Comparison of ENCODE assay signal across 9 cellular contexts in genomic region chr7:143385891-143386781, GRCh38. TPM values are rescaled to one million over a fixed set of nuclear protein-coding genes. Genes with fewer than 3 reads are reported as not detected.
DNase-seq lines count a peak whose midpoint lies in the region; ATAC-seq and TF ChIP-seq lines count a peak whose summit lies in the region.
"Had no signal": no experiment of that assay in that cellular context is flagged by ENCODE, and none has a peak within 500 bp of the region (broad histone marks: within the 10 kb centered on the region; RNA-seq: fewer than 3 reads in every experiment).

No MANE protein-coding gene starts in this region.

- H3K9me3 Mint-ChIP-seq in MCF 10A (ENCODE audit: unreplicated experiment) = no peaks in the 10 kb centered on the region
- H3K9me3 Mint-ChIP-seq in activated T-helper 17 cell treated with anti-CD3 and anti-CD28 coated beads, Interleukin-2, amount 50 U/mL, for 72 hours = no peaks in the 10 kb centered on the region

- ATAC-seq in activated T-helper 17 cell treated with anti-CD3 and anti-CD28 coated beads, Interleukin-2, amount 50 U/mL, for 72 hours (replicated peaks) = peak; percentile 40
- ATAC-seq in left lung = no peak
- ATAC-seq in GM18517 (IDR thresholded peaks at IDR 0.05; ENCODE audit: unreplicated experiment) = no peak
- no peak for ATAC-seq in GM19351 (IDR thresholded peaks at IDR 0.05; ENCODE audit: unreplicated experiment)

- TF ChIP-seq CTCF in breast epithelium (IDR thresholded peaks at IDR 0.05) (no peak), MCF 10A (IDR thresholded peaks at IDR 0.05; ENCODE audit: unreplicated experiment) (no peak), left lung (IDR thresholded peaks at IDR 0.05) (no peak)

- intact Hi-C loops in breast epithelium (cut with DNase I; ENCODE audit: low total_unique reads) (no loop called here), MCF 10A (cut with micrococcal nuclease) (no loop called here), left lung (cut with DNase I) (no loop called here)

- POLR2A ChIA-PET in MCF 10A (lab: Yijun Ruan, JAX) = no interaction called here

- H3K27ac ChIP-seq in breast epithelium (peak overlapping the region; percentile 98 to 100), left lung (peak overlapping the region in 1 of 2 donors; percentile 97)
- H3K27ac ChIP-seq: SK-N-MC had no signal

- no peak overlapping the region for H3K4me3 Mint-ChIP-seq in MCF 10A (ENCODE audit: unreplicated experiment)
- no peak overlapping the region for H3K4me3 Mint-ChIP-seq in activated T-helper 17 cell treated with anti-CD3 and anti-CD28 coated beads, Interleukin-2, amount 50 U/mL, for 72 hours

- H3K27me3 Mint-ChIP-seq in MCF 10A (ENCODE audit: insufficient read depth, unreplicated experiment) = no peaks in the 10 kb centered on the region
- H3K27me3 Mint-ChIP-seq in activated T-helper 17 cell treated with anti-CD3 and anti-CD28 coated beads, Interleukin-2, amount 50 U/mL, for 72 hours = no peaks in the 10 kb centered on the region

- H3K4me1 Mint-ChIP-seq in MCF 10A (ENCODE audit: insufficient read depth, unreplicated experiment) = peaks cover 16% of the 10 kb centered on the region
- peaks cover 3% of the 10 kb centered on the region for H3K4me1 Mint-ChIP-seq in activated T-helper 17 cell treated with anti-CD3 and anti-CD28 coated beads, Interleukin-2, amount 50 U/mL, for 72 hours

- H3K9me3 ChIP-seq in breast epithelium (no peaks in the 10 kb centered on the region), left lung (no peaks in the 10 kb centered on the region)

- TF ChIP-seq POLR2A in breast epithelium (IDR thresholded peaks at IDR 0.05) = no peak

- no TSS peak for BruUV-seq in MCF 10A (replicated peaks; lab: Mats Ljungman, UMichigan)

- peaks cover 33% of the 10 kb centered on the region for H3K36me3 Mint-ChIP-seq in MCF 10A (ENCODE audit: insufficient read depth, unreplicated experiment)
- peaks cover 45% of the 10 kb centered on the region for H3K36me3 Mint-ChIP-seq in activated T-helper 17 cell treated with anti-CD3 and anti-CD28 coated beads, Interleukin-2, amount 50 U/mL, for 72 hours (ENCODE audit: low read depth)

- H3K4me3 ChIP-seq in breast epithelium (peak overlapping the region in 2 of 3 donors; percentile 21 to 87), left lung (peak overlapping the region in 1 of 2 donors; percentile 98)
- H3K4me3 ChIP-seq: SK-N-MC had no signal

- H3K36me3 ChIP-seq in breast epithelium (no peaks in the 10 kb centered on the region), left lung (peaks cover 0 to 66% of the 10 kb centered on the region in 2 donors)

- CTCF ChIA-PET in MCF 10A (lab: Yijun Ruan, JAX) = interaction anchor here (0.6 to 1.0 kb wide), 5 partner anchors 30 to 145 kb away, joined by 3 to 5 read pairs (median 3); no protein-coding TSS in a partner anchor

- no peaks in the 10 kb centered on the region for H3K27me3 ChIP-seq in breast epithelium
- no peaks in the 10 kb centered on the region for H3K27me3 ChIP-seq in left lung

- no peak for DNase-seq in breast epithelium (ENCODE audit: low spot score in 2 of 2)
- no peak for DNase-seq in MCF 10A (ENCODE audit: unreplicated experiment)
- DNase-seq in left lung = peak; percentile 70 to 81
- no peak for DNase-seq in SHP77 (lab: John Stamatoyannopoulos, UW)
- no peak for DNase-seq in activated CD4-positive, alpha-beta T cell treated with anti-CD3 and anti-CD28 coated beads, Interleukin-2, amount 50 U/mL, for 1 hour

- no peak overlapping the region for H3K27ac Mint-ChIP-seq in MCF 10A (ENCODE audit: low read depth, unreplicated experiment)
- no peak overlapping the region for H3K27ac Mint-ChIP-seq in activated T-helper 17 cell treated with anti-CD3 and anti-CD28 coated beads, Interleukin-2, amount 50 U/mL, for 72 hours

- peaks cover 17 to 18% of the 10 kb centered on the region in 2 donors for H3K4me1 ChIP-seq in breast epithelium
- peaks cover 17 to 90% of the 10 kb centered on the region in 2 donors for H3K4me1 ChIP-seq in left lung

RNA-seq across cellular contexts. Expression of gene ZYX, which starts 5.0 kb away (rescaled TPM):
- total RNA-seq in breast epithelium (10 to 100 TPM; 60.2 to 61.0 (median 60.4) TPM), MCF 10A (2022) (168 and 260 TPM in 2 replicates), left lung (100 to 1,000 TPM; 180 to 307 TPM)
- total RNA-seq in activated T-helper 17 cell treated with anti-CD3 and anti-CD28 coated beads, Interleukin-2, amount 50 U/mL, for 72 hours = 100 to 1,000 TPM; 116 to 146 TPM

RNA-seq across cellular contexts. Expression of gene EPHA1, which starts 22.5 kb away (rescaled TPM):
- total RNA-seq in breast epithelium (10 to 100 TPM in 2 of 3 donors, not detected in 1; 11.8 to 15.4 TPM), MCF 10A (2022) (0.89 and 1.2 TPM in 2 replicates), left lung (10 to 100 TPM; 11.6 to 16.1 TPM)
- total RNA-seq in activated T-helper 17 cell treated with anti-CD3 and anti-CD28 coated beads, Interleukin-2, amount 50 U/mL, for 72 hours = 1 to 10 TPM in 1 of 2 donors, under 1 TPM in 1; 0.65 to 1.8 TPM

RNA-seq across cellular contexts. Expression of gene FAM131B, which starts 23.6 kb away (rescaled TPM):
- total RNA-seq in breast epithelium (1 to 10 TPM in 1 of 3 donors, under 1 TPM in 2; 0.48 to 2.3 (median 0.73) TPM), MCF 10A (2022) (0.19 and 0.25 TPM in 2 replicates), left lung (1 to 10 TPM in 1 of 2 donors, under 1 TPM in 1; 0.60 to 1.6 TPM)
- total RNA-seq in activated T-helper 17 cell treated with anti-CD3 and anti-CD28 coated beads, Interleukin-2, amount 50 U/mL, for 72 hours = 1 to 10 TPM in 1 of 2 donors, under 1 TPM in 1; 0.85 to 1.1 TPM

RNA-seq across cellular contexts. Expression of gene TAS2R60, which starts 57.1 kb away (rescaled TPM):
- total RNA-seq in breast epithelium (1 to 10 TPM in 1 of 3 donors, not detected in 2; 1.6 TPM), MCF 10A (2022) (not detected in 2 replicates), left lung (not detected)
- total RNA-seq in activated T-helper 17 cell treated with anti-CD3 and anti-CD28 coated beads, Interleukin-2, amount 50 U/mL, for 72 hours = not detected

Comparison
In these comparisons a context has a peak if more than half of its experiments do, and no peak if none do; other contexts are left out.
1. DNase-seq: peak in left lung (2 of 2); none in breast epithelium (0 of 2), MCF 10A (single experiment), SHP77 (0 of 2) and activated CD4-positive, alpha-beta T cell treated with anti-CD3 and anti-CD28 coated beads, Interleukin-2, amount 50 U/mL, for 1 hour (single experiment).